Comparison of ENCODE assay signal across 7 cellular contexts in genomic region chr21:33318087-33318486, GRCh38.
"Had no signal": no experiment of that assay in that cellular context is flagged by ENCODE, and none has a peak within 500 bp of the region (broad histone marks: within the 10 kb centered on the region; RNA-seq: fewer than 3 reads in every experiment).

No MANE protein-coding gene starts in this region.

- H3K27ac ChIP-seq: GM23248 had no signal

- H3K9me3 ChIP-seq: HAP-1 had no signal

- DNase-seq: GM23248, GOT3, H7, HFFc6, IMR-90, KBM-7 had no signal

- H3K4me3 ChIP-seq: GM23248, HAP-1 had no signal

- H3K4me3 Mint-ChIP-seq: HFFc6 had no signal

- H3K4me1 ChIP-seq: HAP-1 had no signal

- H3K36me3 ChIP-seq: HAP-1 had no signal

- H3K27ac Mint-ChIP-seq: HFFc6 had no signal
